ENCODE assay signal across 21 cellular contexts in the genomic region with DNA sequence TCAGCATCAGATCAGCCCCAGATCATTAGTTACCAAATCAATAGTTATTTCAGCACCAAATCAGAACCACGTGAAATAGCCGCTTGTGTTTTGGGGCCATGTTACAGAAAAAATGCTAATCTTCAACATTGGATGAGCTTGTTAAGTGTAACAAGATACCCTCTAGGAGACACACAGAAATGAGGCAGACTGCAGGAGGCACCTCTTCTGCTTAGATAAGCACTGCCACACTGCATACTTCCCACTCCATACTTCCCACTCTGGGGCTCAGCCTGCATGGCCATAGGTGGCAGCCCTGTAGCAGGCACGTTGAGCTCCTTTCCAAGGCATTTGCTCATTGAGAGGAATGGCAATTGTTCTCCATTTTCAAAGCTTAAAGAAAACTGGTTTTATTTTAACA.
"Had no signal": no experiment of that assay in that cellular context is flagged by ENCODE, and none has a peak within 500 bp of the region (broad histone marks: within the 10 kb centered on the region; RNA-seq: fewer than 3 reads in every experiment).

No MANE protein-coding gene starts in this region.

- H3K4me1 ChIP-seq: pancreas, testis had no signal

- H3K27me3 Mint-ChIP-seq: activated CD8-positive, alpha-beta memory T cell treated with anti-CD3 and anti-CD28 coated beads, Interleukin-2, amount 10 ng/mL, durations not matched to agents 7 days and 5 days; activated naive CD8-positive, alpha-beta T cell; stimulated activated naive CD8-positive, alpha-beta T cell treated with anti-CD3 and anti-CD28 coated beads, Interleukin-15, Interleukin-2, amounts not matched to agents 100 ng/mL and 50 ng/mL, for 24 hours had no signal

- H3K36me3 ChIP-seq: brain microvascular endothelial cell, lower lobe of right lung, neural progenitor cell, pancreas, upper lobe of right lung had no signal

- H3K27me3 ChIP-seq: brain microvascular endothelial cell, neural progenitor cell, pancreas, testis, upper lobe of right lung had no signal

- ATAC-seq: activated CD8-positive, alpha-beta memory T cell treated with anti-CD3 and anti-CD28 coated beads, Interleukin-2, amount 10 ng/mL, durations not matched to agents 7 days and 5 days; activated T-cell treated with anti-CD3 and anti-CD28 coated beads, Interleukin-2, amount 50 U/mL, for 4 hours; left cardiac atrium; lower lobe of right lung; pancreas; upper lobe of right lung had no signal

- H3K4me1 Mint-ChIP-seq: activated CD8-positive, alpha-beta memory T cell treated with anti-CD3 and anti-CD28 coated beads, Interleukin-2, amount 10 ng/mL, durations not matched to agents 7 days and 5 days had no signal

- H3K4me3 Mint-ChIP-seq: activated CD8-positive, alpha-beta memory T cell treated with anti-CD3 and anti-CD28 coated beads, Interleukin-2, amount 10 ng/mL, durations not matched to agents 7 days and 5 days; activated naive CD8-positive, alpha-beta T cell; activated T-cell treated with anti-CD3 and anti-CD28 coated beads, Interleukin-2, amount 50 U/mL, for 4 hours; neural progenitor cell; stimulated activated naive CD8-positive, alpha-beta T cell treated with anti-CD3 and anti-CD28 coated beads, Interleukin-15, Interleukin-2, amounts not matched to agents 100 ng/mL and 50 ng/mL, for 24 hours had no signal

- H3K27ac ChIP-seq: brain microvascular endothelial cell, lower lobe of right lung, neural progenitor cell, pancreas, testis, upper lobe of right lung had no signal

- FAIRE-seq: pancreas had no signal

- H3K4me3 ChIP-seq: lower lobe of right lung, neural progenitor cell, pancreas, testis, upper lobe of right lung had no signal

- H3K27ac Mint-ChIP-seq: activated CD8-positive, alpha-beta memory T cell treated with anti-CD3 and anti-CD28 coated beads, Interleukin-2, amount 10 ng/mL, durations not matched to agents 7 days and 5 days; activated naive CD8-positive, alpha-beta T cell; neural progenitor cell; stimulated activated naive CD8-positive, alpha-beta T cell treated with anti-CD3 and anti-CD28 coated beads, Interleukin-15, Interleukin-2, amounts not matched to agents 100 ng/mL and 50 ng/mL, for 24 hours had no signal

- DNase-seq: activated CD4-positive, alpha-beta T cell treated with anti-CD3 and anti-CD28 coated beads, Interleukin-2, amount 50 U/mL, for 48 hours; activated CD4-positive, CD25-positive, alpha-beta regulatory T cell treated with anti-CD3 and anti-CD28 coated beads, Interleukin-2, amount 50 U/mL, for 72 hours; activated CD8-positive, alpha-beta memory T cell treated with anti-CD3 and anti-CD28 coated beads, Interleukin-2, amount 10 ng/mL, durations not matched to agents 7 days and 5 days; activated gamma-delta T cell; activated T-cell treated with anti-CD3 and anti-CD28 coated beads, Interleukin-2, amount 50 U/mL, for 4 hours; brain microvascular endothelial cell; cerebellar nuclear complex; dermis blood vessel endothelial cell; erythroblast; hypothalamus; left cardiac atrium; lower lobe of right lung; midbrain; pancreas; stimulated activated CD4-positive, alpha-beta T cell treated with anti-CD3 and anti-CD28 coated beads, Interleukin-4, amount 100 ng/mL, for 1 hour; stimulated activated CD8-positive, alpha-beta memory T cell treated with anti-CD3 and anti-CD28 coated beads, Interleukin-4, amount 100 ng/mL, for 48 hours; testis; upper lobe of right lung had no signal

- H3K9me3 ChIP-seq: lower lobe of right lung, pancreas, testis, upper lobe of right lung had no signal
